20 cellular contexts compared by ENCODE assay signal in the genomic region with DNA sequence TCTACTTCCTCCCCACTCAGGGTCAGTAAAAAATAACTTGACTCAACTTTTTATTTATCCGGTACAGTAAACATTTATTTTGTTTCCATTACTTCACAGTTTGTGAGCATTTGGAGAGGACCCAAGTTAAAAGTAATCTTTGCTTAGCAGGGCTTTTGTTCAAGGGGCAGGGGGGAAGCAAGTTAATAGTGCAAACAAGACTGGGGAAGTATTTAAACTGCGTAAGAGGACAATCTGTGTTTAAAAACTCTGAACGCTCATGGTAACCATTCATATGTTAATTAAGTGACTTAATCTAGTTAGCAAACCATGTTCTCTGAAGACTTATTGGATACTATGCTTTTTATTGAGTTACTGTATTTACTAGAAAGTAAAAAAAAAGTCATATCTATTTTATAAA.
"Had no signal": no experiment of that assay in that cellular context is flagged by ENCODE, and none has a peak within 500 bp of the region (broad histone marks: within the 10 kb centered on the region; RNA-seq: fewer than 3 reads in every experiment).

No MANE protein-coding gene starts in this region.

- H3K4me3 ChIP-seq: hepatocyte, right atrium auricular region, sigmoid colon, skin epidermis, stomach, thoracic aorta, transverse colon had no signal

- H3K4me1 ChIP-seq: foreskin keratinocyte, right atrium auricular region, stomach, transverse colon had no signal

- H3K4me3 Mint-ChIP-seq: dendritic cell treated with granulocyte-macrophage colony-stimulating factor and Interleukin-4, amounts not matched to agents 40 ng/mL and 50 ng/mL, for 4 days; effector memory CD8-positive, alpha-beta T cell; naive thymus-derived CD4-positive, alpha-beta T cell; nephron progenitor cell; stimulated activated naive B cell treated with anti-CD40 and anti-IgM and Interleukin-4, amounts not matched to agents 10 μg/mL and 1 μg/mL and 100 μg/mL, for 72 hours had no signal

- ATAC-seq: effector memory CD8-positive, alpha-beta T cell; foreskin keratinocyte; left colon; naive thymus-derived CD4-positive, alpha-beta T cell; stimulated activated naive B cell treated with anti-CD40 and anti-IgM and Interleukin-4, amounts not matched to agents 10 μg/mL and 1 μg/mL and 100 μg/mL, for 72 hours had no signal

- H3K9me3 ChIP-seq: right atrium auricular region, sigmoid colon, stomach, thoracic aorta, transverse colon had no signal

- H3K27ac Mint-ChIP-seq: dendritic cell treated with granulocyte-macrophage colony-stimulating factor and Interleukin-4, amounts not matched to agents 40 ng/mL and 50 ng/mL, for 4 days; effector memory CD8-positive, alpha-beta T cell; naive thymus-derived CD4-positive, alpha-beta T cell; nephron progenitor cell; stimulated activated naive B cell treated with anti-CD40 and anti-IgM and Interleukin-4, amounts not matched to agents 10 μg/mL and 1 μg/mL and 100 μg/mL, for 72 hours had no signal

- H3K9me3 Mint-ChIP-seq: dendritic cell treated with granulocyte-macrophage colony-stimulating factor and Interleukin-4, amounts not matched to agents 40 ng/mL and 50 ng/mL, for 4 days; effector memory CD8-positive, alpha-beta T cell; stimulated activated naive B cell treated with anti-CD40 and anti-IgM and Interleukin-4, amounts not matched to agents 10 μg/mL and 1 μg/mL and 100 μg/mL, for 72 hours had no signal

- DNase-seq: effector memory CD8-positive, alpha-beta T cell; erythroblast; foreskin keratinocyte; head of caudate nucleus; left colon; naive thymus-derived CD4-positive, alpha-beta T cell; nephron progenitor cell; posterior cingulate gyrus; sigmoid colon; stimulated activated CD4-positive, alpha-beta T cell treated with anti-CD3 and anti-CD28 coated beads, Interleukin-2, amount 100 ng/mL, for 24 hours; stimulated activated CD4-positive, alpha-beta T cell treated with anti-CD3 and anti-CD28 coated beads, Interleukin-4, amount 100 ng/mL, for 4 hours; stimulated activated naive B cell treated with anti-CD40 and anti-IgM and Interleukin-4, amounts not matched to agents 10 μg/mL and 1 μg/mL and 100 μg/mL, for 72 hours; stomach; substantia nigra; transverse colon had no signal

- H3K4me1 Mint-ChIP-seq: naive thymus-derived CD4-positive, alpha-beta T cell; stimulated activated naive B cell treated with anti-CD40 and anti-IgM and Interleukin-4, amounts not matched to agents 10 μg/mL and 1 μg/mL and 100 μg/mL, for 72 hours had no signal

- H3K27ac ChIP-seq: foreskin keratinocyte, hepatocyte, right atrium auricular region, sigmoid colon, skin epidermis, thoracic aorta, transverse colon had no signal

- H3K27me3 Mint-ChIP-seq: dendritic cell treated with granulocyte-macrophage colony-stimulating factor and Interleukin-4, amounts not matched to agents 40 ng/mL and 50 ng/mL, for 4 days; effector memory CD8-positive, alpha-beta T cell; naive thymus-derived CD4-positive, alpha-beta T cell; stimulated activated naive B cell treated with anti-CD40 and anti-IgM and Interleukin-4, amounts not matched to agents 10 μg/mL and 1 μg/mL and 100 μg/mL, for 72 hours had no signal

- H3K79me2 ChIP-seq: hepatocyte had no signal

- H3K4me2 ChIP-seq: hepatocyte had no signal

- H3K27me3 ChIP-seq: foreskin keratinocyte, hepatocyte, right atrium auricular region, sigmoid colon, stomach, transverse colon had no signal

- H3K36me3 ChIP-seq: right atrium auricular region, sigmoid colon, stomach, thoracic aorta, transverse colon had no signal

- H2AFZ ChIP-seq: hepatocyte had no signal
